36 cellular contexts compared by ENCODE assay signal in genomic region chr4:75869100-75869499, GRCh38. TPM values are rescaled to one million over a fixed set of nuclear protein-coding genes. Genes with fewer than 3 reads are reported as not detected.
"Had no signal": no experiment of that assay in that cellular context is flagged by ENCODE, and none has a peak within 500 bp of the region (broad histone marks: within the 10 kb centered on the region; RNA-seq: fewer than 3 reads in every experiment).

No MANE protein-coding gene starts in this region.

- H3K4me3 ChIP-seq: adrenal gland, body of pancreas, breast epithelium had no signal

- H3K9me3 ChIP-seq: adrenal gland, body of pancreas, breast epithelium had no signal

- ATAC-seq: activated CD8-positive, alpha-beta T cell treated with anti-CD3 and anti-CD28 coated beads for 36 hours; activated naive CD4-positive, alpha-beta T cell treated with anti-CD3 and anti-CD28 coated beads, Interleukin-2, amount 50 U/mL, for 72 hours; activated T-cell treated with anti-CD3 and anti-CD28 coated beads, Interleukin-2, amount 50 U/mL, for 4 hours; activated T-cell treated with anti-CD3 and anti-CD28 coated beads, Interleukin-2, amount 50 U/mL, for 72 hours; activated T-helper 17 cell treated with anti-CD3 and anti-CD28 coated beads, Interleukin-2, amount 50 U/mL, for 72 hours; body of pancreas had no signal

- H3K36me3 ChIP-seq: adrenal gland, brain microvascular endothelial cell, breast epithelium had no signal

- H3K27ac ChIP-seq: adrenal gland, body of pancreas, brain microvascular endothelial cell, breast epithelium, VCaP had no signal

- DNase-seq: activated B cell treated with CpG ODN at 0.5 μM for 24 hours; activated CD4-positive, alpha-beta memory T cell treated with anti-CD3 and anti-CD28 coated beads for 36 hours; activated CD4-positive, alpha-beta T cell treated with anti-CD3 and anti-CD28 coated beads for 4 hours; activated CD4-positive, alpha-beta T cell treated with anti-CD3 and anti-CD28 coated beads, Interleukin-2, amount 10 ng/mL, durations not matched to agents 24 days and 14 days; activated CD4-positive, alpha-beta T cell treated with anti-CD3 and anti-CD28 coated beads, Interleukin-2, amount 50 U/mL, for 1 hour; activated CD4-positive, alpha-beta T cell treated with anti-CD3 and anti-CD28 coated beads, Interleukin-2, amount 50 U/mL, for 4 hours; activated CD4-positive, CD25-positive, alpha-beta regulatory T cell treated with anti-CD3 and anti-CD28 coated beads, Interleukin-2, amount 50 U/mL, for 72 hours; activated CD8-positive, alpha-beta memory T cell treated with anti-CD3 and anti-CD28 coated beads, Interleukin-2, amount 50 U/mL, for 4 hours; activated CD8-positive, alpha-beta T cell treated with anti-CD3 and anti-CD28 coated beads for 36 hours; activated effector memory CD4-positive, alpha-beta T cell treated with anti-CD3 and anti-CD28 coated beads, Interleukin-2, amount 50 U/mL, for 16 hours; activated gamma-delta T cell treated with Interleukin-2 at 50 U/mL for 16 hours; activated naive CD4-positive, alpha-beta T cell; activated naive CD4-positive, alpha-beta T cell treated with anti-CD3 and anti-CD28 coated beads for 36 hours; activated naive CD4-positive, alpha-beta T cell treated with anti-CD3 and anti-CD28 coated beads, Interleukin-2, amount 50 U/mL, for 16 hours; activated naive CD8-positive, alpha-beta T cell treated with anti-CD3 and anti-CD28 coated beads for 36 hours; activated T-cell treated with anti-CD3 and anti-CD28 coated beads for 4 hours; activated T-cell treated with anti-CD3 and anti-CD28 coated beads, Interleukin-2, amount 50 U/mL, for 1 hour; activated T-cell treated with anti-CD3 and anti-CD28 coated beads, Interleukin-2, amount 50 U/mL, for 4 hours; activated T-cell treated with anti-CD3 and anti-CD28 coated beads, Interleukin-2, amount 50 U/mL, for 72 hours; amniotic stem cell; aorta; body of pancreas; brain microvascular endothelial cell; caudate nucleus; cerebellar nuclear complex; T-helper 1 cell; T-helper 2 cell; T-helper 9 cell had no signal

- H3K27me3 ChIP-seq: adrenal gland, body of pancreas, brain microvascular endothelial cell, breast epithelium had no signal

- H3K4me1 ChIP-seq: adrenal gland, body of pancreas, breast epithelium had no signal

RNA-seq across cellular contexts. Expression of gene PPEF2, which starts 33.2 kb away (rescaled TPM):
- total RNA-seq: activated CD8-positive, alpha-beta memory T cell treated with anti-CD3 and anti-CD28 coated beads for 36 hours; activated naive CD8-positive, alpha-beta T cell treated with anti-CD3 and anti-CD28 coated beads for 36 hours; activated T-cell treated with anti-CD3 and anti-CD28 coated beads, Interleukin-2, amount 50 U/mL, for 4 hours; activated T-cell treated with anti-CD3 and anti-CD28 coated beads, Interleukin-2, amount 50 U/mL, for 72 hours; activated T-helper 1 cell treated with anti-CD3 and anti-CD28 coated beads, Interleukin-12 subunit alpha, Interleukin-12 subunit beta, Interleukin-2, Interleukin-4 antibody, amounts not matched to agents 30 ng/mL and 10 ng/mL and 1 ng/mL, durations not matched to agents 14 hours and 24 hours and 36 hours; astrocyte; body of pancreas had no signal
